In the genomic region with DNA sequence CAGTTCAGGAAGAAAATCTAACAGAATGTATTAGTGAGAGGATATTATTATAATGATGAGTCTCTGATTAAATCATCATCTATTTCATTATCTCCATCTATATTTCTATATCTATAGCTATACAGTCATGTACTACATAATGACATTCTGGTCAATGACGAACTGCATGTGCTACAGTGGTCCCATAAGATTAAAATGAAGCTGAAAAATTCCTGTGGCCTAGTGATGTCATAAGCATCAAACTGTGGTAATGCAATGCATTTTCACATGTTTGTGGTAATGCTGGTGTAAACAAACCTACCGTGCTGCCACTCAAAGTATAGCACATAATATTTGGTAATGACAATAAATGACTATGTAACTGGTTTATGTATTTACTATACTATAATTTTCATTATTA, we compare ENCODE assay signal across 22 cellular contexts.
"Had no signal": no experiment of that assay in that cellular context is flagged by ENCODE, and none has a peak within 500 bp of the region (broad histone marks: within the 10 kb centered on the region; RNA-seq: fewer than 3 reads in every experiment).

No MANE protein-coding gene starts in this region.

- DNase-seq: activated CD4-positive, alpha-beta T cell treated with anti-CD3 and anti-CD28 coated beads, Interleukin-2, amount 10 ng/mL, durations not matched to agents 7 days and 5 days; activated CD8-positive, alpha-beta memory T cell treated with anti-CD3 and anti-CD28 coated beads, Interleukin-2, amount 10 ng/mL, durations not matched to agents 7 days and 5 days; activated CD8-positive, alpha-beta T cell treated with anti-CD3 and anti-CD28 coated beads for 36 hours; activated effector memory CD4-positive, alpha-beta T cell treated with anti-CD3 and anti-CD28 coated beads, Interleukin-2, amount 50 U/mL, for 16 hours; activated naive CD4-positive, alpha-beta T cell treated with anti-CD3 and anti-CD28 coated beads, Interleukin-2, amount 50 U/mL, for 16 hours; activated naive CD8-positive, alpha-beta T cell treated with anti-CD3 and anti-CD28 coated beads, Interleukin-2, amount 50 U/mL, for 24 hours; activated T-cell treated with anti-CD3 and anti-CD28 coated beads for 4 hours; aorta; effector CD4-positive, alpha-beta T cell; head of caudate nucleus; hypothalamus; psoas muscle; right cardiac atrium; stimulated activated CD4-positive, alpha-beta T cell treated with anti-CD3 and anti-CD28 coated beads, Interleukin-12 subunit alpha, Interleukin-12 subunit beta, amount 100 ng/mL, for 4 hours; stimulated activated CD4-positive, alpha-beta T cell treated with anti-CD3 and anti-CD28 coated beads, Interleukin-1b, Interleukin-23, amount 100 ng/mL, for 48 hours; substantia nigra; SW 1271; thyroid gland; upper lobe of right lung had no signal

- ATAC-seq: activated CD8-positive, alpha-beta memory T cell treated with anti-CD3 and anti-CD28 coated beads, Interleukin-2, amount 10 ng/mL, durations not matched to agents 7 days and 5 days; activated CD8-positive, alpha-beta T cell treated with anti-CD3 and anti-CD28 coated beads for 36 hours; activated naive CD8-positive, alpha-beta T cell treated with anti-CD3 and anti-CD28 coated beads, Interleukin-2, amount 50 U/mL, for 24 hours; gastroesophageal sphincter; natural killer cell treated with Interleukin-12 subunit alpha and Interleukin-12 subunit beta and Interleukin-15 and Interleukin-18, amount 100 ng/mL, for 72 hours; psoas muscle; right cardiac atrium; upper lobe of right lung had no signal

- H3K4me3 ChIP-seq: cardiac muscle cell, gastroesophageal sphincter, psoas muscle, thyroid gland, upper lobe of right lung had no signal
